In the genomic region with DNA sequence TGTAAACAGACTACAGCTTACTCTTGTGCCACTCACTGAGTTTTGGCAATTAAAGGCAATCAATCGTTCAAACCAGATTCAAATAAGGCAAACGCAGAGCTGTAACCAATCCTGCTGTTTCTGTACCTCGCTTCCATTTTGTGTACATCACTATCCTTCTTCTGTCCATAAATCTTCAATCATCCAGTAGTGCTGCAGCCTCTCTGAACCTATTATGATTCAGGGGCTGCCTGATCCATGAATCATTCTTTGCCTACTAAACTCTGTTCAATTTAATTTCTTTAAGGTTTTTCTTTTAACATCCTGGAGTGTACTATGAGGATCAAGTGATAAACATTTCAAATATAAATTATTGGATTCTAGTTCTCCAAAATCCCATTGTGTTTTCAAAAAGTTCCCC, we compare ENCODE assay signal across 2 cellular contexts.
TF ChIP-seq lines count a peak whose summit lies in the region.

No MANE protein-coding gene starts in this region.

TF ChIP-seq in SK-N-SH, 30 proteins besides CTCF, POLR2A, EP300 and RAD21 (continued from another document):
- TF ChIP-seq, protein P1, sequence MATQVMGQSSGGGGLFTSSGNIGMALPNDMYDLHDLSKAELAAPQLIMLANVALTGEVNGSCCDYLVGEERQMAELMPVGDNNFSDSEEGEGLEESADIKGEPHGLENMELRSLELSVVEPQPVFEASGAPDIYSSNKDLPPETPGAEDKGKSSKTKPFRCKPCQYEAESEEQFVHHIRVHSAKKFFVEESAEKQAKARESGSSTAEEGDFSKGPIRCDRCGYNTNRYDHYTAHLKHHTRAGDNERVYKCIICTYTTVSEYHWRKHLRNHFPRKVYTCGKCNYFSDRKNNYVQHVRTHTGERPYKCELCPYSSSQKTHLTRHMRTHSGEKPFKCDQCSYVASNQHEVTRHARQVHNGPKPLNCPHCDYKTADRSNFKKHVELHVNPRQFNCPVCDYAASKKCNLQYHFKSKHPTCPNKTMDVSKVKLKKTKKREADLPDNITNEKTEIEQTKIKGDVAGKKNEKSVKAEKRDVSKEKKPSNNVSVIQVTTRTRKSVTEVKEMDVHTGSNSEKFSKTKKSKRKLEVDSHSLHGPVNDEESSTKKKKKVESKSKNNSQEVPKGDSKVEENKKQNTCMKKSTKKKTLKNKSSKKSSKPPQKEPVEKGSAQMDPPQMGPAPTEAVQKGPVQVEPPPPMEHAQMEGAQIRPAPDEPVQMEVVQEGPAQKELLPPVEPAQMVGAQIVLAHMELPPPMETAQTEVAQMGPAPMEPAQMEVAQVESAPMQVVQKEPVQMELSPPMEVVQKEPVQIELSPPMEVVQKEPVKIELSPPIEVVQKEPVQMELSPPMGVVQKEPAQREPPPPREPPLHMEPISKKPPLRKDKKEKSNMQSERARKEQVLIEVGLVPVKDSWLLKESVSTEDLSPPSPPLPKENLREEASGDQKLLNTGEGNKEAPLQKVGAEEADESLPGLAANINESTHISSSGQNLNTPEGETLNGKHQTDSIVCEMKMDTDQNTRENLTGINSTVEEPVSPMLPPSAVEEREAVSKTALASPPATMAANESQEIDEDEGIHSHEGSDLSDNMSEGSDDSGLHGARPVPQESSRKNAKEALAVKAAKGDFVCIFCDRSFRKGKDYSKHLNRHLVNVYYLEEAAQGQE (IDR thresholded peaks at IDR 0.05; ENCODE audit: low read depth, low read length), result no peak
- TF ChIP-seq USF2 (IDR thresholded peaks at IDR 0.05; ENCODE audit: borderline replicate concordance, low read depth, low read length) (no peak), RCOR1 (IDR thresholded peaks at IDR 0.05; ENCODE audit: low read length) (no peak), FOXM1 (IDR thresholded peaks at IDR 0.05; ENCODE audit: low read depth) (no peak), POLR2AphosphoS5 (IDR thresholded peaks at IDR 0.05; ENCODE audit: low read depth, low read length) (no peak)
- TF ChIP-seq, protein P2, sequence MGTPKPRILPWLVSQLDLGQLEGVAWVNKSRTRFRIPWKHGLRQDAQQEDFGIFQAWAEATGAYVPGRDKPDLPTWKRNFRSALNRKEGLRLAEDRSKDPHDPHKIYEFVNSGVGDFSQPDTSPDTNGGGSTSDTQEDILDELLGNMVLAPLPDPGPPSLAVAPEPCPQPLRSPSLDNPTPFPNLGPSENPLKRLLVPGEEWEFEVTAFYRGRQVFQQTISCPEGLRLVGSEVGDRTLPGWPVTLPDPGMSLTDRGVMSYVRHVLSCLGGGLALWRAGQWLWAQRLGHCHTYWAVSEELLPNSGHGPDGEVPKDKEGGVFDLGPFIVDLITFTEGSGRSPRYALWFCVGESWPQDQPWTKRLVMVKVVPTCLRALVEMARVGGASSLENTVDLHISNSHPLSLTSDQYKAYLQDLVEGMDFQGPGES (IDR thresholded peaks at IDR 0.05; ENCODE audit: low read depth, low read length), result no peak
TF ChIP-seq in SK-N-SH: peak in this region for 2.

TF ChIP-seq in SK-N-SH treated with all-trans-retinoic acid at 6 μM for 48 hours, 23 proteins besides CTCF, POLR2A, EP300 and RAD21 (continued from another document):
- TF ChIP-seq TSHZ2 (CRISPR knock-in tag; IDR thresholded peaks at IDR 0.05) (no peak), GLIS3 (CRISPR knock-in tag; IDR thresholded peaks at IDR 0.05) (no peak)
- TF ChIP-seq, protein P3, sequence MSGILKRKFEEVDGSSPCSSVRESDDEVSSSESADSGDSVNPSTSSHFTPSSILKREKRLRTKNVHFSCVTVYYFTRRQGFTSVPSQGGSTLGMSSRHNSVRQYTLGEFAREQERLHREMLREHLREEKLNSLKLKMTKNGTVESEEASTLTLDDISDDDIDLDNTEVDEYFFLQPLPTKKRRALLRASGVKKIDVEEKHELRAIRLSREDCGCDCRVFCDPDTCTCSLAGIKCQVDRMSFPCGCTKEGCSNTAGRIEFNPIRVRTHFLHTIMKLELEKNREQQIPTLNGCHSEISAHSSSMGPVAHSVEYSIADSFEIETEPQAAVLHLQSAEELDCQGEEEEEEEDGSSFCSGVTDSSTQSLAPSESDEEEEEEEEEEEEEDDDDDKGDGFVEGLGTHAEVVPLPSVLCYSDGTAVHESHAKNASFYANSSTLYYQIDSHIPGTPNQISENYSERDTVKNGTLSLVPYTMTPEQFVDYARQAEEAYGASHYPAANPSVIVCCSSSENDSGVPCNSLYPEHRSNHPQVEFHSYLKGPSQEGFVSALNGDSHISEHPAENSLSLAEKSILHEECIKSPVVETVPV (CRISPR knock-in tag; IDR thresholded peaks at IDR 0.05), result no peak
